ENCODE assay signal across 11 cellular contexts in genomic region chr11:46393231-46393616, GRCh38. TPM values are rescaled to one million over a fixed set of nuclear protein-coding genes. Genes with fewer than 3 reads are reported as not detected.
DNase-seq lines count a peak whose midpoint lies in the region; ATAC-seq and TF ChIP-seq lines count a peak whose summit lies in the region.
"Had no signal": no experiment of that assay in that cellular context is flagged by ENCODE, and none has a peak within 500 bp of the region (broad histone marks: within the 10 kb centered on the region; RNA-seq: fewer than 3 reads in every experiment).

No MANE protein-coding gene starts in this region.

- H3K27ac ChIP-seq in HUES48 (ENCODE audit: low read depth, low read length) (no peak overlapping the region), neural cell (ENCODE audit: low read length) (no peak overlapping the region)
- H3K27ac ChIP-seq: gastrocnemius medialis had no signal

- no peaks in the 10 kb centered on the region for H3K79me2 ChIP-seq in neural cell (replicated peaks; ENCODE audit: insufficient read depth, low read length)

- no peaks in the 10 kb centered on the region for H3K36me3 ChIP-seq in Caco-2 (ENCODE audit: control insufficient read depth, insufficient read depth, low read length)
- H3K36me3 ChIP-seq in HUES48 (ENCODE audit: control insufficient read depth, insufficient read depth, low read length): peaks cover 19% of the 10 kb centered on the region
- H3K36me3 ChIP-seq in neural cell (ENCODE audit: insufficient read depth, low read length): no peaks in the 10 kb centered on the region

- H3K9me3 Mint-ChIP-seq in Caco-2 (ENCODE audit: unreplicated experiment) (no peaks in the 10 kb centered on the region), chondrocyte (ENCODE audit: low read depth) (no peaks in the 10 kb centered on the region)

- intact Hi-C loops in Caco-2 (cut with micrococcal nuclease; ENCODE audit: unreplicated experiment): loop anchor here (2.0 kb wide), 1 partner anchor 224 kb away; the partner anchor contains the start of genes ATG13 and HARBI1

- H3K27me3 Mint-ChIP-seq in Caco-2 (ENCODE audit: insufficient read depth, unreplicated experiment): peaks cover 7% of the 10 kb centered on the region
- peaks cover 7% of the 10 kb centered on the region for H3K27me3 Mint-ChIP-seq in chondrocyte (ENCODE audit: low read depth)

- CTCF ChIA-PET in Caco-2 (lab: Charles Lee): interaction anchor here (1.4 to 2.5 kb wide), 5 partner anchors 10 to 154 kb away, joined by 4 to 17 read pairs (median 9); no protein-coding TSS in a partner anchor

- H3K36me3 Mint-ChIP-seq in Caco-2 (ENCODE audit: insufficient read depth, unreplicated experiment) (peaks cover 44% of the 10 kb centered on the region), chondrocyte (ENCODE audit: low read depth) (peaks cover 8% of the 10 kb centered on the region)

- H4K20me1 ChIP-seq in neural cell (ENCODE audit: insufficient read depth): no peaks in the 10 kb centered on the region

- TF ChIP-seq RAD21 in neural cell (conservative IDR thresholded peaks at IDR 0.05): no peak

- peaks cover 6% of the 10 kb centered on the region for H3K27me3 ChIP-seq in Caco-2 (replicated peaks; ENCODE audit: control insufficient read depth, insufficient read depth, low read length)
- peaks cover 44% of the 10 kb centered on the region for H3K27me3 ChIP-seq in HUES48 (ENCODE audit: control insufficient read depth, insufficient read depth, low read length)
- peaks cover 43% of the 10 kb centered on the region for H3K27me3 ChIP-seq in neural cell (ENCODE audit: insufficient read depth, low read depth, low read length)

- H3K9ac ChIP-seq in HUES48 (ENCODE audit: low read depth, low read length): no peak overlapping the region
- H3K9ac ChIP-seq in neural cell (ENCODE audit: low read length): no peak overlapping the region

- no peak for DNase-seq in Caco-2
- no peak for DNase-seq in chondrocyte (ENCODE audit: low spot score)
- DNase-seq in NCI-H2081 (lab: John Stamatoyannopoulos, UW): no peak
- DNase-seq in NCI-H2171 treated with DMSO at 0.1 percent for 48 hours (lab: John Stamatoyannopoulos, UW): no peak
- DNase-seq in OCI-M1 (lab: John Stamatoyannopoulos, UW): no peak
- DNase-seq: DMS 273 treated with DMSO at 0.1 percent for 48 hours, NCI-H69 had no signal

- H3K4me1 Mint-ChIP-seq in Caco-2 (ENCODE audit: low read depth, unreplicated experiment): peaks cover 13% of the 10 kb centered on the region
- H3K4me1 Mint-ChIP-seq in chondrocyte (ENCODE audit: low read depth): peaks cover 28% of the 10 kb centered on the region

- H3K4me1 ChIP-seq in Caco-2 (peaks cover 11% of the 10 kb centered on the region), HUES48 (ENCODE audit: control insufficient read depth, insufficient read depth, low read length) (peaks cover 21% of the 10 kb centered on the region)

- no peak for TF ChIP-seq EP300 in neural cell (conservative IDR thresholded peaks at IDR 0.05; ENCODE audit: poor library complexity, severe bottlenecking)

- H3K9me2 ChIP-seq in neural cell (ENCODE audit: insufficient read depth, low read length): no peaks in the 10 kb centered on the region

- H3K9me3 ChIP-seq in Caco-2: no peaks in the 10 kb centered on the region
- no peaks in the 10 kb centered on the region for H3K9me3 ChIP-seq in HUES48 (ENCODE audit: control insufficient read depth, insufficient read depth, low read length)
- H3K9me3 ChIP-seq in neural cell (ENCODE audit: low read length): no peaks in the 10 kb centered on the region
- H3K9me3 ChIP-seq: gastrocnemius medialis had no signal

- ATAC-seq in activated CD4-positive, CD25-positive, alpha-beta regulatory T cell treated with anti-CD3 and anti-CD28 coated beads, Interleukin-2, amount 50 U/mL, for 24 hours: no peak

- H3K4me2 ChIP-seq in neural cell (ENCODE audit: low read length): no peak overlapping the region

- POLR2A ChIA-PET in Caco-2 (lab: Charles Lee): interaction anchor here (2.0 kb wide), 1 partner anchor 150 kb away, joined by 9 read pairs; no protein-coding TSS in a partner anchor

- BruUV-seq in Caco-2 (replicated peaks; lab: Mats Ljungman, UMichigan): no TSS peak

- no peak overlapping the region for H2AFZ ChIP-seq in neural cell (ENCODE audit: low read depth, low read length)

- TF ChIP-seq CTCF in Caco-2 (IDR thresholded peaks at IDR 0.05; ENCODE audit: insufficient read depth in 1 of 2, low read depth in 1 of 2, low read length in 1 of 2, severe bottlenecking in 1 of 2, unreplicated experiment in 1 of 2) (no peak), chondrocyte (IDR thresholded peaks at IDR 0.05) (no peak), neural cell (IDR thresholded peaks at IDR 0.05; ENCODE audit: poor library complexity, severe bottlenecking) (no peak)

- H3K27ac Mint-ChIP-seq in Caco-2 (ENCODE audit: unreplicated experiment) (peak overlapping the region; percentile 50), chondrocyte (ENCODE audit: unreplicated experiment) (no peak overlapping the region)

- H3K4me3 Mint-ChIP-seq in Caco-2 (ENCODE audit: unreplicated experiment) (peak overlapping the region; percentile 75), chondrocyte (ENCODE audit: unreplicated experiment) (peak overlapping the region; percentile 84)

- H3K4me3 ChIP-seq in Caco-2 (ENCODE audit: low read depth, low read length): peak overlapping the region; percentile 55
- peak overlapping the region; percentile 67 for H3K4me3 ChIP-seq in HUES48 (ENCODE audit: low read depth, low read length)
- peak overlapping the region; percentile 71 for H3K4me3 ChIP-seq in neural cell (ENCODE audit: low read length)

- H3F3A ChIP-seq in neural cell (ENCODE audit: insufficient read depth, low read length, poor library complexity, severe bottlenecking): no peaks in the 10 kb centered on the region

TF ChIP-seq in neural cell, 6 proteins besides CTCF, POLR2A, EP300 and RAD21:
- TF ChIP-seq POLR2AphosphoS5 (IDR thresholded peaks at IDR 0.05) (no peak), TAF1 (IDR thresholded peaks at IDR 0.05; ENCODE audit: low read depth) (no peak), SMC3 (conservative IDR thresholded peaks at IDR 0.05; ENCODE audit: poor library complexity) (no peak), MXI1 (conservative IDR thresholded peaks at IDR 0.05; ENCODE audit: poor library complexity, severe bottlenecking) (no peak), REST (IDR thresholded peaks at IDR 0.05; ENCODE audit: borderline replicate concordance) (no peak), EZH2 (IDR thresholded peaks at IDR 0.05; ENCODE audit: borderline replicate concordance, insufficient read depth, low read length, poor library complexity, severe bottlenecking) (no peak)

RNA-seq across cellular contexts. Expression of gene CHRM4, which starts 1.6 kb away (rescaled TPM):
- 0.27 and 0.28 TPM in 2 replicates for total RNA-seq in Caco-2 (2022)
- total RNA-seq in chondrocyte: 0.38 to 0.42 TPM in 2 of 3 replicates, not detected in the other
- 8.2 and 11.6 TPM in 2 replicates for polyA plus RNA-seq in neural cell
- polyA minus RNA-seq in neural cell: 18.4 and 24.1 TPM in 2 replicates
- total RNA-seq: gastrocnemius medialis had no signal

RNA-seq across cellular contexts. Expression of gene MDK, which starts 11.8 kb away (rescaled TPM):
- 601 and 699 TPM in 2 replicates for total RNA-seq in Caco-2 (2022)
- 49.9 to 127 TPM (median 124 TPM) in 3 replicates for total RNA-seq in chondrocyte
- 90.3 and 120 TPM in 2 replicates for polyA plus RNA-seq in neural cell
- polyA minus RNA-seq in neural cell: 34.3 and 38.1 TPM in 2 replicates

RNA-seq across cellular contexts. Expression of gene DGKZ, which starts 46.0 kb away (rescaled TPM):
- total RNA-seq in Caco-2 (2022) (59.3 and 59.5 TPM in 2 replicates), chondrocyte (41.9 to 47.4 TPM (median 46.8 TPM) in 3 replicates)
- polyA plus RNA-seq in neural cell: 55.7 and 91.0 TPM in 2 replicates
- polyA minus RNA-seq in neural cell: 62.5 and 66.7 TPM in 2 replicates
